In the genomic region with DNA sequence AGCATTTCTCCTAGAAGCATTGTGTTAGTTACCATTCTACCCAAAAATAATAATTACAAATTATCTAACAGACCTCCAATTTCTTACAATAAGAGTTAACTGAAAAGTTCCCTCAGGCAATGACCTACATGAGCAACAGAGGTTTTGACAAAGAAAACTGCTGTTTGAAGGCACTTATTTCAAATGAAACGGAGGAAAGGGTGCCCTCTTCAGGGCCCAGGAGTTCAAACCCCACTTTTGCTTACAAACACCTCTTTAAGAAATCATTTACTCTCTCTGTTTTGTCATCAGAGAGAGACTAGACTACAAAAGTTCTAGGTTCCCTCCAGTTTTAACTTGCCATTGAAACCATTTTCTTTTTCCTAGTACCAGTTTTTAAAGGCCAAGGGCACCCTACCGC, we compare ENCODE assay signal across 10 cellular contexts. TPM values are rescaled to one million over a fixed set of nuclear protein-coding genes. Genes with fewer than 3 reads are reported as not detected.
A peak's percentile ranks its signal among the peaks of the same experiment; 100 is the strongest.
DNase-seq lines count a peak whose midpoint lies in the region; ATAC-seq and TF ChIP-seq lines count a peak whose summit lies in the region.
"Had no signal": no experiment of that assay in that cellular context is flagged by ENCODE, and none has a peak within 500 bp of the region (broad histone marks: within the 10 kb centered on the region; RNA-seq: fewer than 3 reads in every experiment).

No MANE protein-coding gene starts in this region.

- no peak overlapping the region for H3K9ac ChIP-seq in HCT116 (ENCODE audit: low read length)

- TF ChIP-seq POLR2A in HCT116 (IDR thresholded peaks at IDR 0.05; ENCODE audit: borderline replicate concordance, extremely low read depth, insufficient read depth, insufficient read length) = no peak

- TF ChIP-seq RAD21 in HCT116 (IDR thresholded peaks at IDR 0.05; ENCODE audit: low read depth) = no peak

- H3K27me3 ChIP-seq in AG04450 (ENCODE audit: control insufficient read depth, insufficient read depth, low read length) (no peaks in the 10 kb centered on the region), HCT116 (ENCODE audit: insufficient read depth, low read length) (no peaks in the 10 kb centered on the region), WERI-Rb-1 (ENCODE audit: insufficient read depth, low read depth, severe bottlenecking) (no peaks in the 10 kb centered on the region), hepatocyte (no peaks in the 10 kb centered on the region)
- H3K27me3 ChIP-seq: esophagus squamous epithelium had no signal

- H3K4me1 ChIP-seq in HCT116 (ENCODE audit: control insufficient read depth in 1 of 2, insufficient read depth in 2 of 2, low read length in 2 of 2) (peaks cover 0 to 7% of the 10 kb centered on the region in 2 experiments; a peak in 1 of 4 replicates), hepatocyte (ENCODE audit: insufficient read depth) (no peaks in the 10 kb centered on the region)

- BruUV-seq in HCT116 (replicated peaks; lab: Mats Ljungman, UMichigan) = no TSS peak

- intact Hi-C loops in HCT116 (cut with micrococcal nuclease) = loop anchor here (5.0 kb wide), 1 partner anchor 295 kb away; no protein-coding TSS in a partner anchor

- no peak overlapping the region for H3K27ac ChIP-seq in AG04450 (ENCODE audit: low read depth, low read length)
- no peak overlapping the region for H3K27ac ChIP-seq in HCT116 (ENCODE audit: low read depth, low read length)
- H3K27ac ChIP-seq in WERI-Rb-1 = no peak overlapping the region; the same call in 1 of the 2 replicates
- H3K27ac ChIP-seq in hepatocyte = no peak overlapping the region
- H3K27ac ChIP-seq: esophagus squamous epithelium had no signal

- CTCF ChIA-PET in AG04450 (lab: Charles Lee) (interaction anchor here (1.4 to 5.4 kb wide), 9 partner anchors 8 to 154 kb away, joined by 3 to 36 read pairs (median 7); partner anchors contain the start of gene CHRM4), HCT116 (lab: Charles Lee) (interaction anchor here (1.1 to 1.5 kb wide), 2 partner anchors 11 to 20 kb away, joined by 3 to 4 read pairs; no protein-coding TSS in a partner anchor)

- H3K4me3 ChIP-seq in AG04450 (ENCODE audit: low read depth, low read length) (no peak overlapping the region), HCT116 (replicated peaks in 1 of 2; ENCODE audit: low read depth in 1 of 2, low read length in 2 of 2) (no peak overlapping the region), WERI-Rb-1 (ENCODE audit: low read depth, low read length) (no peak overlapping the region), hepatocyte (no peak overlapping the region)
- H3K4me3 ChIP-seq: esophagus squamous epithelium, lung had no signal

- RAD21 ChIA-PET in HCT116 (lab: Charles Lee; ENCODE audit: low non-redundant PET in 1 of 2, low total read pairs in 2 of 2, uncharacterized antibody in 2 of 2, unreplicated experiment in 2 of 2) = no interaction called here

- H3K79me2 ChIP-seq in HCT116 (ENCODE audit: insufficient read depth, low read length) = peaks cover 54% of the 10 kb centered on the region
- H3K79me2 ChIP-seq in hepatocyte = peaks cover 94% of the 10 kb centered on the region

- H2AFZ ChIP-seq in HCT116 (ENCODE audit: low read depth, low read length, poor library complexity, severe bottlenecking) (no peak overlapping the region), hepatocyte (no peak overlapping the region)

- H3K4me2 ChIP-seq in HCT116 (ENCODE audit: low read length) = no peak overlapping the region
- no peak overlapping the region for H3K4me2 ChIP-seq in hepatocyte

- 57% methylated on average over 2 of the region's 2 CpGs for WGBS in hepatocyte (ENCODE audit: low lambda C conversion rate, missing lambda C conversion rate)

- POLR2A ChIA-PET in AG04450 (lab: Yijun Ruan, JAX) = no interaction called here
- POLR2A ChIA-PET in HCT116 (lab: Charles Lee) = no interaction called here

- H3K9me3 ChIP-seq in AG04450 (ENCODE audit: control insufficient read depth, insufficient read depth, low read length) = no peaks in the 10 kb centered on the region
- H3K9me3 ChIP-seq in HCT116 (ENCODE audit: control insufficient read depth in 1 of 2, insufficient read depth in 1 of 2, low read depth in 1 of 2, low read length in 2 of 2) = no peaks in the 10 kb centered on the region
- H3K9me3 ChIP-seq in WERI-Rb-1 (ENCODE audit: severe bottlenecking) = no peaks in the 10 kb centered on the region
- H3K9me3 ChIP-seq in hepatocyte (ENCODE audit: low read depth) = no peaks in the 10 kb centered on the region
- H3K9me3 ChIP-seq: esophagus squamous epithelium had no signal

- H3K9me2 ChIP-seq in HCT116 (ENCODE audit: insufficient read depth) = no peaks in the 10 kb centered on the region
- H3K9me2 ChIP-seq in hepatocyte (replicated peaks; ENCODE audit: insufficient read depth) = no peaks in the 10 kb centered on the region

- DNase-seq in AG04450 (ENCODE audit: low read depth, low spot score) = no peak
- DNase-seq in HCT116 (ENCODE audit: low read depth, low spot score) = no peak
- DNase-seq in WERI-Rb-1 = no peak
- no peak for DNase-seq in hepatocyte (ENCODE audit: low spot score)
- no peak for DNase-seq in central memory CD4-positive, alpha-beta T cell
- DNase-seq: esophagus squamous epithelium had no signal

- ATAC-seq in HCT116 (peak; percentile 44), HG02610 (IDR thresholded peaks at IDR 0.05; ENCODE audit: unreplicated experiment) (no peak), HG02938 (IDR thresholded peaks at IDR 0.05; ENCODE audit: unreplicated experiment) (no peak), HG03521 (IDR thresholded peaks at IDR 0.05; ENCODE audit: unreplicated experiment) (no peak)

- H3K36me3 ChIP-seq in HCT116 (ENCODE audit: control insufficient read depth in 1 of 2, insufficient read depth in 2 of 2, low read length in 2 of 2) (peaks cover 3 to 7% of the 10 kb centered on the region in 2 experiments; a peak in 2 of 4 replicates), WERI-Rb-1 (peaks cover 33% of the 10 kb centered on the region), hepatocyte (replicated peaks; ENCODE audit: insufficient read depth, low read depth) (no peaks in the 10 kb centered on the region)

- TF ChIP-seq CTCF in AG04450 (IDR thresholded peaks at IDR 0.05; ENCODE audit: low read depth, low read length) (peak; percentile 42), HCT116 (IDR thresholded peaks at IDR 0.05 in 2 of 3, conservative IDR thresholded peaks at IDR 0.05 in 1 of 3; ENCODE audit: borderline replicate concordance in 1 of 3, insufficient read depth in 1 of 3, low read depth in 2 of 3, low read length in 2 of 3) (peak in 2 of 3 experiments; percentile 19 to 22; a peak in 3 of 6 replicates), WERI-Rb-1 (IDR thresholded peaks at IDR 0.05; ENCODE audit: low read depth, low read length) (peak; percentile 40), hepatocyte (IDR thresholded peaks at IDR 0.05; ENCODE audit: poor library complexity) (peak; percentile 28)

- H4K20me1 ChIP-seq in HCT116 (ENCODE audit: insufficient read depth) = no peaks in the 10 kb centered on the region; the same call in 1 of the 2 replicates
- peaks cover 70% of the 10 kb centered on the region for H4K20me1 ChIP-seq in hepatocyte (ENCODE audit: insufficient read depth, poor library complexity, severe bottlenecking)

TF ChIP-seq in HCT116, 20 proteins besides CTCF, POLR2A, EP300 and RAD21 (continues in another document):
- no peak for TF ChIP-seq ZBTB33 (IDR thresholded peaks at IDR 0.05; ENCODE audit: extremely low read depth, insufficient replicate concordance, low read length)
- no peak for TF ChIP-seq FOSL1 (IDR thresholded peaks at IDR 0.05; ENCODE audit: low read depth)
- no peak for TF ChIP-seq POLR2AphosphoS5 (IDR thresholded peaks at IDR 0.05; ENCODE audit: low read depth, low read length)
- TF ChIP-seq SIN3A (IDR thresholded peaks at IDR 0.05; ENCODE audit: low read depth) = no peak
- TF ChIP-seq EZH2 (IDR thresholded peaks at IDR 0.05) = no peak
- TF ChIP-seq REST (IDR thresholded peaks at IDR 0.05; ENCODE audit: low read depth) = no peak

RNA-seq across cellular contexts. Expression of gene AMBRA1, which starts 56.7 kb away (rescaled TPM):
- polyA plus RNA-seq in AG04450 (2011; rRNA removed) (12.2 and 12.8 TPM in 2 replicates), hepatocyte (7.2 and 8.3 TPM in 2 replicates)
- polyA minus RNA-seq in AG04450 (2011; rRNA and poly(A)+ RNA removed) = 27.1 and 43.6 TPM in 2 replicates
- total RNA-seq in HCT116 (2021; ENCODE audit: unreplicated experiment) (22.7 TPM), hepatocyte (19.1 and 31.2 TPM in 2 replicates)
- polyA plus RNA-seq in HCT116 (2012) = 13.2 and 14.9 TPM in 2 replicates
